18 cellular contexts compared by ENCODE assay signal in the genomic region with DNA sequence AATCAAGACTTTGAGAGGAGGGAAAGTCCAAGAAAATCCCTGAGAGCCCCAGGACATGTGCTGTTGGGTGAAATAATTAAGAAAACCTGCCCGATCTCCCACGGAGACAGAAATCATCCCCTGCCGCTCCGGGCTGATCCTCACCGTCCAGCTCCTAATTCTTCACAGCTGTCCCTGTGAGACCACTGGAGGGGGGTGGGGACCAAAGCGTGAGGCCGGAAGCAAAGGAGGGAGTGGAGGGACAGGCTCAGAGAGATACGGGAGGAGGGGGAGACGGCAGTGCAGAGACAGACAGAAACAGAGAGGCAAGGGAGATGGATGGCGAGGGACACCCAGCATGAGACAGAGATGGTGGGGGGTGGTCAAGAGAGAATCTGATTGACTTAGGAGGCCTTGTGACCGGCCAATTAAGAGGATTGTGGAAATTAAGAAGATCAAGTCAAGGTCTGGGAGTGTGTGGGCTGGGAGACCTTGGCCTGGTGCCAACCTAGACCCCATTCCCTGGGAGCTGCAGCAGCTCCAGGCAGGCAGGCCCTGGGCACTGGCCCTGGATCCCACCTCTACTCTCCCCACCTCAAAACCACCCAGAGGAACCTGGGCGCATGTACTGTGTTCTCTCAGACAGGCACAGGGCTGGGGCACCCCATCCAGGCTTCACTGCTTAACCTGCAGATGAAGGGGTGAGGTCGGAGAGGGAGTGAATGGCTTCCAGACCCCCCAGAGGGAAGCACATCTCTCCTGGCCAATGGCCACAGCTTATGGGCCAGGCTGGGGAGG.
A peak's percentile ranks its signal among the peaks of the same experiment; 100 is the strongest.
DNase-seq lines count a peak whose midpoint lies in the region; ATAC-seq, FAIRE-seq and TF ChIP-seq lines count a peak whose summit lies in the region.
"Had no signal": no experiment of that assay in that cellular context is flagged by ENCODE, and none has a peak within 500 bp of the region (broad histone marks: within the 10 kb centered on the region; RNA-seq: fewer than 3 reads in every experiment).

No MANE protein-coding gene starts in this region.

- peak overlapping the region; percentile 54 for H2AFZ ChIP-seq in astrocyte (ENCODE audit: low read depth, low read length)
- H2AFZ ChIP-seq in GM23338, result no peak overlapping the region

- H3K4me2 ChIP-seq in astrocyte (ENCODE audit: low read length) (peak overlapping the region; percentile 44), GM23338 (no peak overlapping the region)
- H3K4me2 ChIP-seq: KMS-11 had no signal

- H3K9me3 ChIP-seq in astrocyte (ENCODE audit: insufficient read depth, low read depth, low read length), result no peaks in the 10 kb centered on the region
- H3K9me3 ChIP-seq: body of pancreas had no signal

- H3K27me3 ChIP-seq in astrocyte (ENCODE audit: insufficient read depth, low read length), result no peaks in the 10 kb centered on the region
- H3K27me3 ChIP-seq in GM23338 (ENCODE audit: insufficient read depth), result no peaks in the 10 kb centered on the region
- H3K27me3 ChIP-seq: body of pancreas had no signal

- H3K36me3 Mint-ChIP-seq in astrocyte (ENCODE audit: low read depth, unreplicated experiment) (no peaks in the 10 kb centered on the region), nephron progenitor cell (ENCODE audit: low read depth) (no peaks in the 10 kb centered on the region), GM23338 (ENCODE audit: low read depth) (no peaks in the 10 kb centered on the region)
- H3K36me3 Mint-ChIP-seq: naive thymus-derived CD4-positive, alpha-beta T cell; stimulated activated effector memory CD8-positive, alpha-beta T cell treated with anti-CD3 and anti-CD28 coated beads, Interleukin-12 subunit alpha, Interleukin-12 subunit beta, amount 100 ng/mL, for 72 hours had no signal

- H3K4me1 ChIP-seq in astrocyte (ENCODE audit: insufficient read depth, low read length), result peaks cover 8% of the 10 kb centered on the region
- H3K4me1 ChIP-seq in GM23338 (ENCODE audit: insufficient read depth), result no peaks in the 10 kb centered on the region
- H3K4me1 ChIP-seq: body of pancreas had no signal

- no peak overlapping the region for H3K4me3 ChIP-seq in astrocyte (ENCODE audit: insufficient read depth, low read depth, low read length)
- no peak overlapping the region for H3K4me3 ChIP-seq in GM23338
- H3K4me3 ChIP-seq: body of pancreas had no signal

- TF ChIP-seq CTCF in AG09319 (IDR thresholded peaks at IDR 0.05; ENCODE audit: low read depth, low read length), result no peak
- TF ChIP-seq CTCF in GM13977 (IDR thresholded peaks at IDR 0.05; ENCODE audit: extremely low read depth, insufficient read depth, missing control alignments), result no peak
- no peak for TF ChIP-seq CTCF in astrocyte (IDR thresholded peaks at IDR 0.05; ENCODE audit: insufficient read depth, low read depth, low read length)
- no peak for TF ChIP-seq CTCF in nephron progenitor cell (IDR thresholded peaks at IDR 0.05)
- no peak for TF ChIP-seq CTCF in GM23338 (conservative IDR thresholded peaks at IDR 0.05; ENCODE audit: low read depth in 2 of 2)

- H3K27ac Mint-ChIP-seq in astrocyte (ENCODE audit: unreplicated experiment) (no peak overlapping the region), nephron progenitor cell (peak overlapping the region; percentile 77), GM23338 (no peak overlapping the region)
- H3K27ac Mint-ChIP-seq: activated naive CD4-positive, alpha-beta T cell treated with anti-CD3 and anti-CD28 coated beads for 36 hours; naive thymus-derived CD4-positive, alpha-beta T cell; stimulated activated effector memory CD8-positive, alpha-beta T cell treated with anti-CD3 and anti-CD28 coated beads, Interleukin-12 subunit alpha, Interleukin-12 subunit beta, amount 100 ng/mL, for 72 hours had no signal

- H3K4me3 Mint-ChIP-seq in astrocyte (ENCODE audit: unreplicated experiment) (no peak overlapping the region), nephron progenitor cell (peak overlapping the region; percentile 35), GM23338 (no peak overlapping the region)
- H3K4me3 Mint-ChIP-seq: activated naive CD4-positive, alpha-beta T cell treated with anti-CD3 and anti-CD28 coated beads for 36 hours; naive thymus-derived CD4-positive, alpha-beta T cell; stimulated activated effector memory CD8-positive, alpha-beta T cell treated with anti-CD3 and anti-CD28 coated beads, Interleukin-12 subunit alpha, Interleukin-12 subunit beta, amount 100 ng/mL, for 72 hours had no signal

- no peaks in the 10 kb centered on the region for H3K9me2 ChIP-seq in GM23338 (ENCODE audit: insufficient read depth)

- H3K9me3 Mint-ChIP-seq in astrocyte (ENCODE audit: unreplicated experiment) (no peaks in the 10 kb centered on the region), nephron progenitor cell (no peaks in the 10 kb centered on the region), GM23338 (no peaks in the 10 kb centered on the region; the same call in 2 of the 3 replicates)
- H3K9me3 Mint-ChIP-seq: activated naive CD4-positive, alpha-beta T cell treated with anti-CD3 and anti-CD28 coated beads for 36 hours; naive thymus-derived CD4-positive, alpha-beta T cell; stimulated activated effector memory CD8-positive, alpha-beta T cell treated with anti-CD3 and anti-CD28 coated beads, Interleukin-12 subunit alpha, Interleukin-12 subunit beta, amount 100 ng/mL, for 72 hours had no signal

- in situ Hi-C loops in GM13977 (cut with MboI; ENCODE audit: low pct_unique_long_range_greater_than_20kb, low sequenced_read_pairs, unreplicated experiment), result no loop called here

- H3K4me1 Mint-ChIP-seq in astrocyte (ENCODE audit: low read depth, unreplicated experiment), result peaks cover 4% of the 10 kb centered on the region
- peaks cover 30% of the 10 kb centered on the region for H3K4me1 Mint-ChIP-seq in nephron progenitor cell
- H3K4me1 Mint-ChIP-seq in GM23338, result peaks cover 14% of the 10 kb centered on the region
- H3K4me1 Mint-ChIP-seq: stimulated activated effector memory CD8-positive, alpha-beta T cell treated with anti-CD3 and anti-CD28 coated beads, Interleukin-12 subunit alpha, Interleukin-12 subunit beta, amount 100 ng/mL, for 72 hours had no signal

- no peaks in the 10 kb centered on the region for H3K79me2 ChIP-seq in astrocyte (ENCODE audit: insufficient read depth, low read length)
- no peaks in the 10 kb centered on the region for H3K79me2 ChIP-seq in GM23338 (replicated peaks; ENCODE audit: insufficient read depth)

- H3K27me3 Mint-ChIP-seq in astrocyte (ENCODE audit: low read depth, unreplicated experiment) (peaks cover 30% of the 10 kb centered on the region), nephron progenitor cell (ENCODE audit: low read depth, poor library complexity) (peaks cover 11% of the 10 kb centered on the region), GM23338 (ENCODE audit: insufficient read depth, low read depth, poor library complexity) (peaks cover 4% of the 10 kb centered on the region)

- FAIRE-seq in astrocyte (lab: Jason Lieb, UNC), result no peak

- H3F3A ChIP-seq in GM23338 (replicated peaks; ENCODE audit: low read depth), result no peaks in the 10 kb centered on the region

- no peak for ATAC-seq in GM23338
- no peak for ATAC-seq in HG03378 (IDR thresholded peaks at IDR 0.05; ENCODE audit: unreplicated experiment)
- ATAC-seq in GM21515 (IDR thresholded peaks at IDR 0.05; ENCODE audit: unreplicated experiment), result no peak
- ATAC-seq: body of pancreas; left ventricle myocardium superior; stimulated activated effector memory CD8-positive, alpha-beta T cell treated with anti-CD3 and anti-CD28 coated beads, Interleukin-12 subunit alpha, Interleukin-12 subunit beta, amount 100 ng/mL, for 72 hours had no signal

- H3K36me3 ChIP-seq in astrocyte (ENCODE audit: insufficient read depth, low read length) (no peaks in the 10 kb centered on the region), GM23338 (ENCODE audit: insufficient read depth) (no peaks in the 10 kb centered on the region)

- H3K9ac ChIP-seq in astrocyte (ENCODE audit: low read length), result no peak overlapping the region
- H3K9ac ChIP-seq: KMS-11 had no signal

- DNase-seq in AG09319 (ENCODE audit: extremely low read depth, low read depth) (peak; percentile 27), GM13977 (ENCODE audit: low spot score) (peak; percentile 9), astrocyte (ENCODE audit: low read depth) (no peak), nephron progenitor cell (peak; percentile 36), GDM1 (lab: John Stamatoyannopoulos, UW) (no peak), GM23338 (ENCODE audit: low spot score) (no peak)
- DNase-seq: activated naive CD4-positive, alpha-beta T cell treated with anti-CD3 and anti-CD28 coated beads for 36 hours; DMS153; HCEC 1CT; left ventricle myocardium superior; NCI-H1105; trophoblast cell had no signal

- no peaks in the 10 kb centered on the region for H4K20me1 ChIP-seq in astrocyte (ENCODE audit: insufficient read depth, low read length)
- no peaks in the 10 kb centered on the region for H4K20me1 ChIP-seq in GM23338 (replicated peaks; ENCODE audit: insufficient read depth)

- H3K27ac ChIP-seq in astrocyte (ENCODE audit: low read depth, low read length) (no peak overlapping the region), GM23338 (ENCODE audit: low read depth) (no peak overlapping the region)
- H3K27ac ChIP-seq: body of pancreas, KMS-11 had no signal

TF ChIP-seq in GM23338, 12 proteins besides CTCF, POLR2A, EP300 and RAD21 (continues in another document):
- no peak for TF ChIP-seq NANOG (IDR thresholded peaks at IDR 0.05; ENCODE audit: borderline replicate concordance)
- TF ChIP-seq CREB1 (CRISPR knock-in tag; IDR thresholded peaks at IDR 0.05; ENCODE audit: low read depth), result no peak
- TF ChIP-seq, protein P1, sequence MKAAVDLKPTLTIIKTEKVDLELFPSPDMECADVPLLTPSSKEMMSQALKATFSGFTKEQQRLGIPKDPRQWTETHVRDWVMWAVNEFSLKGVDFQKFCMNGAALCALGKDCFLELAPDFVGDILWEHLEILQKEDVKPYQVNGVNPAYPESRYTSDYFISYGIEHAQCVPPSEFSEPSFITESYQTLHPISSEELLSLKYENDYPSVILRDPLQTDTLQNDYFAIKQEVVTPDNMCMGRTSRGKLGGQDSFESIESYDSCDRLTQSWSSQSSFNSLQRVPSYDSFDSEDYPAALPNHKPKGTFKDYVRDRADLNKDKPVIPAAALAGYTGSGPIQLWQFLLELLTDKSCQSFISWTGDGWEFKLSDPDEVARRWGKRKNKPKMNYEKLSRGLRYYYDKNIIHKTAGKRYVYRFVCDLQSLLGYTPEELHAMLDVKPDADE (IDR thresholded peaks at IDR 0.05), result no peak
- no peak for TF ChIP-seq EZH2 (IDR thresholded peaks at IDR 0.05; ENCODE audit: low read depth, unreplicated experiment)
- no peak for TF ChIP-seq JUNB (IDR thresholded peaks at IDR 0.05; ENCODE audit: unreplicated experiment)

Comparison
In these comparisons a context has a peak if more than half of its experiments do, and no peak if none do; other contexts are left out.
1. DNase-seq: peak in AG09319 (single experiment), GM13977 (single experiment) and nephron progenitor cell (single experiment); none in astrocyte (single experiment), GDM1 (single experiment) and GM23338 (single experiment).